Comparison of ENCODE assay signal across 15 cellular contexts in the genomic region with DNA sequence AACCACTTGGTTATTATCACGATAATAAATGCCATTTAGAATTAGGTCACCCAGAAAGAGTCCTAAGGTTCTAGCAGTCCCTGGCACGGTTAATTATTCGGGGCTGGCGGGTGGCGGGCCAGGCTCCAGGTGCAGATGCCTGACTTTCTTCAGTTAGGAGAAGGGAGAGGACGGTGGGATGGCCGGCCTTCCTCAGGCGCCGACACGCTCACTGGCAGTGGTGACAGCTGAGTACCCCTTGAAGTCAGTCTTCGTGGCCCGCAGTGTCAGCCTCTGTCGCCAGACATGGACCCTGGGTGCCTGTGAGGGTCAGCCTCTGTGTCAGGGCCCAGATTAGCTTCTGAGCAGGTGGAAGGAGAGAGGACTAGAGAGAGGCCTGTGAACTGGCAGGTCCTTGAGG.
"Had no signal": no experiment of that assay in that cellular context is flagged by ENCODE, and none has a peak within 500 bp of the region (broad histone marks: within the 10 kb centered on the region; RNA-seq: fewer than 3 reads in every experiment).

No MANE protein-coding gene starts in this region.

- H3K4me3 Mint-ChIP-seq: activated naive CD8-positive, alpha-beta T cell; T-helper 17 cell had no signal

- H3K27me3 ChIP-seq: breast epithelium, left lung, pancreas had no signal

- H3K4me1 ChIP-seq: breast epithelium, heart right ventricle, left lung, pancreas had no signal

- ATAC-seq: left lung, pancreas, Right ventricle myocardium inferior, T-helper 17 cell had no signal

- H3K27ac ChIP-seq: breast epithelium, heart right ventricle, left lung, pancreas, skin epidermis had no signal

- H3K4me1 Mint-ChIP-seq: T-helper 17 cell had no signal

- H3K9ac ChIP-seq: SK-N-SH had no signal

- H3K4me3 ChIP-seq: breast epithelium, heart right ventricle, left lung, pancreas, skin epidermis had no signal

- H3K9me3 ChIP-seq: breast epithelium, heart right ventricle, left lung, pancreas, SK-N-SH had no signal

- DNase-seq: activated CD4-positive, alpha-beta T cell treated with anti-CD3 and anti-CD28 coated beads for 1 hour; activated CD8-positive, alpha-beta memory T cell treated with anti-CD3 and anti-CD28 coated beads for 24 hours; anterior cingulate cortex; effector CD4-positive, alpha-beta T cell; heart right ventricle; retina; SK-N-SH; T-helper 17 cell; trophoblast cell had no signal

- H3K36me3 ChIP-seq: breast epithelium, heart right ventricle, left lung, pancreas had no signal

- H3K27me3 Mint-ChIP-seq: activated naive CD8-positive, alpha-beta T cell had no signal

- H3K27ac Mint-ChIP-seq: activated naive CD8-positive, alpha-beta T cell; T-helper 17 cell had no signal
